2 cellular contexts compared by ENCODE assay signal in the genomic region with DNA sequence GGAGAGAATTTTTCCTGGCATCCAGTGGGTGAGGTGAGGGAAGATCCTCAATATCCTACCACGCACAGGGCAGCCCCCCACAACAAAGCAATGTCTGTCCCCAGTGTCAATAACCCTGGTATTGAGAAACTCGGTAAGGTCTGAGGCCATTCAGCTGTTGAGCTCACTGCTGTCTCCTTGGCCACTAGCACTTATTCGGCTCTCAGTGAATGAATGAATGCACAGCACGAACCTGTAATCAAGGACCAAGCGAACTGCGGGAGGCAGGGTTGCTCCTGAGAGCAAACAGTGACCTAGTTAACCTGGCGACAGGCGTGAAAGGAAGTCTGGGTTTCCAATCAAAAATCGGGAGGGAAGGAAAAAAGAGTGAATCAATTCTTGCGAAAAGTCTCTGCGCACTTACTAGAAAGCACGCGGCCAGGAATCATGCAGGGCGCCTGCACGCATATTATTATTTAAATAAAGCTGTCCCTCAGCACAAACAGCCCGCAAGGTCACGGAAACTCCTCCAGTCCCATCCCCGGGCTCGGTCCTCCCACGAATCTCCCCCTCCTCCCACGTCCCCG.
TF ChIP-seq lines count a peak whose summit lies in the region.

No MANE protein-coding gene starts in this region.

TF ChIP-seq in GM23338, 12 proteins besides CTCF, POLR2A, EP300 and RAD21:
- TF ChIP-seq STAT1 (IDR thresholded peaks at IDR 0.05; ENCODE audit: unreplicated experiment) = no peak
- TF ChIP-seq POLR2AphosphoS5 (IDR thresholded peaks at IDR 0.05; ENCODE audit: low read depth) = peak; percentile 62
TF ChIP-seq in GM23338: peak in this region for 1.

TF ChIP-seq in H1, 55 proteins besides CTCF, POLR2A, EP300 and RAD21:
- peak; percentile 59 for TF ChIP-seq SAP30 (IDR thresholded peaks at IDR 0.05; ENCODE audit: insufficient read depth, insufficient replicate concordance, low read length)
- TF ChIP-seq KDM4A (IDR thresholded peaks at IDR 0.05; ENCODE audit: low read depth, low read length, severe bottlenecking) = peak; percentile 1
- TF ChIP-seq BACH1 (IDR thresholded peaks at IDR 0.05; ENCODE audit: low read length) = peak; percentile 51; the same call in 1 of the 2 replicates
- TF ChIP-seq RNF2 (IDR thresholded peaks at IDR 0.05; ENCODE audit: borderline replicate concordance, low read depth, low read length, missing control alignments, poor library complexity, severe bottlenecking) = no peak
- TF ChIP-seq TEAD4 (IDR thresholded peaks at IDR 0.05; ENCODE audit: low read depth, low read length) = no peak
- TF ChIP-seq, protein P1, sequence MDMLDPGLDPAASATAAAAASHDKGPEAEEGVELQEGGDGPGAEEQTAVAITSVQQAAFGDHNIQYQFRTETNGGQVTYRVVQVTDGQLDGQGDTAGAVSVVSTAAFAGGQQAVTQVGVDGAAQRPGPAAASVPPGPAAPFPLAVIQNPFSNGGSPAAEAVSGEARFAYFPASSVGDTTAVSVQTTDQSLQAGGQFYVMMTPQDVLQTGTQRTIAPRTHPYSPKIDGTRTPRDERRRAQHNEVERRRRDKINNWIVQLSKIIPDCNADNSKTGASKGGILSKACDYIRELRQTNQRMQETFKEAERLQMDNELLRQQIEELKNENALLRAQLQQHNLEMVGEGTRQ (IDR thresholded peaks at IDR 0.05; ENCODE audit: low read length) = no peak
- TF ChIP-seq, protein P2, sequence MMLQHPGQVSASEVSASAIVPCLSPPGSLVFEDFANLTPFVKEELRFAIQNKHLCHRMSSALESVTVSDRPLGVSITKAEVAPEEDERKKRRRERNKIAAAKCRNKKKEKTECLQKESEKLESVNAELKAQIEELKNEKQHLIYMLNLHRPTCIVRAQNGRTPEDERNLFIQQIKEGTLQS (IDR thresholded peaks at IDR 0.05; ENCODE audit: insufficient read depth, low read depth, low read length) = no peak
- peak; percentile 67; the same call in 1 of the 2 replicates for TF ChIP-seq RBBP5 (IDR thresholded peaks at IDR 0.05; ENCODE audit: borderline replicate concordance, low read depth, low read length)
- TF ChIP-seq CHD2 (IDR thresholded peaks at IDR 0.05; ENCODE audit: low read length) = no peak
TF ChIP-seq in H1: peak in this region for 4.
